Comparison of ENCODE assay signal across 12 cellular contexts in the genomic region with DNA sequence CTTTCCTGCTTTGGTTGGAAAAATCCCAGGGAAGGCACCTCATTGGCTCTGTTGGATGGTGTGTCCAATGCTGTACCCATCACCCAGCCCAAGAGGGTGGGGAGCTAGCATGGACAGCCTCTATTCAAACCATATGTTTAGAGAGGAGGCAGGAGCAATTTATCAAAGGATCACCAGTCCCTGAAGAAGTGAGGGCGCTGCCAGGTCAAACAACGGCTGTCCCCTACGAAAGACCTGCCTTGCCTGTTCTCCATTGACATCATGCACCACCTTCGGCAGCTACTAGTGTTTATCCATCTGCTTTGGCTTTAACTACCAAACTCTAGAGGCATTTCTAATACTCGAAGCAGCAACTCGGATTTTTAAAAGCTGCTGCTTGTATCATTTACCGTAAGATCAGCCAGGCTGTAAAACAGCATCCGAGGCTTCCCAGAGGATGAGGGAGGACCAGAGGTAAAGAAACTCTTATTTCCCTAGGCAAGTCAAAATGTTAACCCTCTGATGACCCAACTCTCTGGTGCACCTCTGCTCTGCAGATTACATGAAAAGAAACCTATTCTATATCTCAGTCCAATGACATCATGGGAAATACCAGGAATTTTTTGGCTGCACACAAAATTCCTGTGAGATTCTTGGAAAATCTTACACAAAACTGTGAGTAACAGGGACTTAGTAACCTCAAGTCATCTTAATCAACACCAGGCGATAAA.
DNase-seq lines count a peak whose midpoint lies in the region; ATAC-seq, FAIRE-seq and TF ChIP-seq lines count a peak whose summit lies in the region.
"Had no signal": no experiment of that assay in that cellular context is flagged by ENCODE, and none has a peak within 500 bp of the region (broad histone marks: within the 10 kb centered on the region; RNA-seq: fewer than 3 reads in every experiment).

No MANE protein-coding gene starts in this region.

- ATAC-seq in HG02981 (IDR thresholded peaks at IDR 0.05; ENCODE audit: unreplicated experiment) (no peak), GM19351 (IDR thresholded peaks at IDR 0.05; ENCODE audit: unreplicated experiment) (no peak), HG02840 (IDR thresholded peaks at IDR 0.05; ENCODE audit: low FRiP score, unreplicated experiment) (no peak)

- no peaks in the 10 kb centered on the region for H3K36me3 ChIP-seq in MG63
- no peaks in the 10 kb centered on the region for H3K36me3 ChIP-seq in bronchial epithelial cell (ENCODE audit: control insufficient read depth, insufficient read depth, low read length)
- H3K36me3 ChIP-seq: BLaER1 treated with 17β-estradiol and CSF1 and Interleukin-3, amounts not matched to agents 10 nM and 100 nM; Peyer's patch had no signal

- DNase-seq in AG08396 (ENCODE audit: low spot score): peak; percentile 53
- DNase-seq in MG63: peak; percentile 22
- DNase-seq in bronchial epithelial cell (ENCODE audit: low read depth): peak; percentile 73
- DNase-seq in kidney tubule cell (ENCODE audit: low spot score): peak; percentile 88
- DNase-seq in DMS79 treated with DMSO at 0.1 percent for 48 hours (lab: John Stamatoyannopoulos, UW): no peak
- DNase-seq: activated B cell treated with CpG ODN at 0.5 μM for 24 hours, NCI-H345, Peyer's patch had no signal

- FAIRE-seq in bronchial epithelial cell (lab: Jason Lieb, UNC): no peak

- peaks cover 3% of the 10 kb centered on the region for H3K9me3 ChIP-seq in MG63
- H3K9me3 ChIP-seq: BLaER1 treated with 17β-estradiol and CSF1 and Interleukin-3, amounts not matched to agents 10 nM and 100 nM; Peyer's patch had no signal

- H3K27me3 ChIP-seq in MG63 (no peaks in the 10 kb centered on the region), bronchial epithelial cell (ENCODE audit: control insufficient read depth, insufficient read depth, low read length) (no peaks in the 10 kb centered on the region)
- H3K27me3 ChIP-seq: BLaER1 treated with 17β-estradiol and CSF1 and Interleukin-3, amounts not matched to agents 10 nM and 100 nM; Peyer's patch had no signal

- no peak for TF ChIP-seq CTCF in bronchial epithelial cell (IDR thresholded peaks at IDR 0.05; ENCODE audit: insufficient read depth, low read length, severe bottlenecking)

- H3K4me3 ChIP-seq in MG63 (no peak overlapping the region), bronchial epithelial cell (ENCODE audit: low read depth, low read length) (no peak overlapping the region)
- H3K4me3 ChIP-seq: BLaER1 treated with 17β-estradiol and CSF1 and Interleukin-3, amounts not matched to agents 10 nM and 100 nM; Peyer's patch had no signal
